Comparison of ENCODE assay signal across 8 cellular contexts in the genomic region with DNA sequence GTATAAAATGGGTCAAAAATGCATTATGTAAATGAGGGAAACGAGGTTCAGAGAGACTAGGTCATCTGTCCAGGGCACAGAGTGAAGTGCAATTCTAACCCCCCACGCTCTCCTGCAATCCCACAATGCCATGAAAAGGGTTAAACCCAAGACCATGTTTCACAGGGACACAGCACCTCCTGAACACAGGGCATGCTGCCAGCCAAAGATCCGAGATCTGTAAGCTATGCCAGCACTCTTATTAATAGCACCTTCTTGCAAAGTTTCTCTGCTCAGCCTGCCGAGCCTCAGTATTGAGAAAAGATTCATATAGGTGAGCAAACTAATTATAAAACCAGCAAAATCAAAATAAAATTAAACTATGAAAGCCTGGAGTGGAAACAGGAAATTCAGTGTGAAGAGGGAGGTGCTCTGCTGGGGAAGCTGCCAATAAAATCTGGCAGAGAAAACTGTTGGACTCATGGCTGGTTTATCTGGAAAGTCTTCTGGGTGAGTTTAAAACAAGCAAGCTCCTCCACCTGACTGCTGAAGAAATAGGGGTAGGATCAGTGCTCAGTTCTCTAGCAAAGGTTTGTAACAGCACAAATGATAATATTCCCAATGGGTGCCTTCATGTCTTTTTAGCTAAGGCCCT. TPM values are rescaled to one million over a fixed set of nuclear protein-coding genes. Genes with fewer than 3 reads are reported as not detected.
DNase-seq lines count a peak whose midpoint lies in the region; ATAC-seq and TF ChIP-seq lines count a peak whose summit lies in the region.

No MANE protein-coding gene starts in this region.

- CTCF ChIA-PET in activated naive CD4-positive, alpha-beta T cell treated with anti-CD3 and anti-CD28 coated beads for 36 hours (lab: Charles Lee): no interaction called here

- no peak for TF ChIP-seq CTCF in dorsolateral prefrontal cortex (IDR thresholded peaks at IDR 0.05 in 54 of 56, conservative IDR thresholded peaks at IDR 0.05 in 2 of 56; ENCODE audit: low read depth in 1 of 56, partially characterized antibody in 56 of 56)

- peak overlapping the region in 52 of 59 donors; percentile 16 to 91 (median 80) for H3K27ac ChIP-seq in dorsolateral prefrontal cortex

- no peaks in the 10 kb centered on the region for H3K27me3 ChIP-seq in dorsolateral prefrontal cortex

- DNase-seq in NCI-H1694 treated with DMSO at 0.1 percent for 48 hours (lab: John Stamatoyannopoulos, UW) (peak; percentile 8), NCI-H1694 (lab: John Stamatoyannopoulos, UW) (no peak), dorsolateral prefrontal cortex (peak in 3 of 10 donors; percentile 50 to 68 (median 53)), midbrain (lab: John Stamatoyannopoulos, UW) (peak; percentile 72)
- DNase-seq in activated naive CD4-positive, alpha-beta T cell treated with anti-CD3 and anti-CD28 coated beads for 36 hours: no peak
- DNase-seq in stimulated activated naive CD8-positive, alpha-beta T cell treated with anti-CD3 and anti-CD28 coated beads, Interleukin-15, amount 100 ng/mL, for 72 hours: no peak

- H3K27ac Mint-ChIP-seq in activated naive CD4-positive, alpha-beta T cell treated with anti-CD3 and anti-CD28 coated beads for 36 hours: no peak overlapping the region
- H3K27ac Mint-ChIP-seq in stimulated activated naive CD8-positive, alpha-beta T cell treated with anti-CD3 and anti-CD28 coated beads, Interleukin-15, amount 100 ng/mL, for 72 hours: no peak overlapping the region

- peaks cover 5% of the 10 kb centered on the region for H3K4me1 Mint-ChIP-seq in activated naive CD4-positive, alpha-beta T cell treated with anti-CD3 and anti-CD28 coated beads for 36 hours (ENCODE audit: low read depth)
- H3K4me1 Mint-ChIP-seq in stimulated activated naive CD8-positive, alpha-beta T cell treated with anti-CD3 and anti-CD28 coated beads, Interleukin-15, amount 100 ng/mL, for 72 hours: no peaks in the 10 kb centered on the region

- intact Hi-C loops in dorsolateral prefrontal cortex (cut with DNase I): loop anchor here (5.0 kb wide), 2 partner anchors 33 to 52 kb away; partner anchors contain the start of gene LRIG1 (in 1 of the 2)
- intact Hi-C loops in activated naive CD4-positive, alpha-beta T cell treated with anti-CD3 and anti-CD28 coated beads for 36 hours (cut with micrococcal nuclease): no loop called here

- H3K27me3 Mint-ChIP-seq in activated naive CD4-positive, alpha-beta T cell treated with anti-CD3 and anti-CD28 coated beads for 36 hours (ENCODE audit: low read depth): no peaks in the 10 kb centered on the region
- H3K27me3 Mint-ChIP-seq in stimulated activated naive CD8-positive, alpha-beta T cell treated with anti-CD3 and anti-CD28 coated beads, Interleukin-15, amount 100 ng/mL, for 72 hours: no peaks in the 10 kb centered on the region

- H3K36me3 Mint-ChIP-seq in activated naive CD4-positive, alpha-beta T cell treated with anti-CD3 and anti-CD28 coated beads for 36 hours (ENCODE audit: low read depth): peaks cover 18% of the 10 kb centered on the region

- no peak overlapping the region for H3K4me3 Mint-ChIP-seq in activated naive CD4-positive, alpha-beta T cell treated with anti-CD3 and anti-CD28 coated beads for 36 hours
- no peak overlapping the region for H3K4me3 Mint-ChIP-seq in stimulated activated naive CD8-positive, alpha-beta T cell treated with anti-CD3 and anti-CD28 coated beads, Interleukin-15, amount 100 ng/mL, for 72 hours

- ATAC-seq in HG02884 (IDR thresholded peaks at IDR 0.05; ENCODE audit: unreplicated experiment) (no peak), GM18873 (IDR thresholded peaks at IDR 0.05; ENCODE audit: low FRiP score, unreplicated experiment) (no peak)
- no peak for ATAC-seq in stimulated activated naive CD8-positive, alpha-beta T cell treated with anti-CD3 and anti-CD28 coated beads, Interleukin-15, amount 100 ng/mL, for 72 hours

- peak overlapping the region in 20 of 59 donors; percentile 1 to 42 (median 20) for H3K4me3 ChIP-seq in dorsolateral prefrontal cortex

- no peaks in the 10 kb centered on the region for H3K9me3 Mint-ChIP-seq in activated naive CD4-positive, alpha-beta T cell treated with anti-CD3 and anti-CD28 coated beads for 36 hours
- no peaks in the 10 kb centered on the region for H3K9me3 Mint-ChIP-seq in stimulated activated naive CD8-positive, alpha-beta T cell treated with anti-CD3 and anti-CD28 coated beads, Interleukin-15, amount 100 ng/mL, for 72 hours

RNA-seq across cellular contexts. Expression of gene LRIG1, which starts 50.3 kb away (rescaled TPM):
- total RNA-seq in dorsolateral prefrontal cortex: 100 to 1,000 TPM in 86 of 120 experiments, 10 to 100 TPM in 34; 65.6 to 291 (median 118) TPM
- total RNA-seq in activated naive CD4-positive, alpha-beta T cell treated with anti-CD3 and anti-CD28 coated beads for 36 hours: 10 to 100 TPM; 18.3 to 19.0 TPM

Comparison
In these comparisons a context has a peak if more than half of its experiments do, and no peak if none do; other contexts are left out.
1. DNase-seq: peak in NCI-H1694 treated with DMSO at 0.1 percent for 48 hours (single experiment) and midbrain (single experiment); none in NCI-H1694 (single experiment), activated naive CD4-positive, alpha-beta T cell treated with anti-CD3 and anti-CD28 coated beads for 36 hours (single experiment) and stimulated activated naive CD8-positive, alpha-beta T cell treated with anti-CD3 and anti-CD28 coated beads, Interleukin-15, amount 100 ng/mL, for 72 hours (0 of 2).